29 cellular contexts compared by ENCODE assay signal in genomic region chr1:197954718-197955418, GRCh38. TPM values are rescaled to one million over a fixed set of nuclear protein-coding genes. Genes with fewer than 3 reads are reported as not detected.
DNase-seq lines count a peak whose midpoint lies in the region; ATAC-seq and TF ChIP-seq lines count a peak whose summit lies in the region.
"Had no signal": no experiment of that assay in that cellular context is flagged by ENCODE, and none has a peak within 500 bp of the region (broad histone marks: within the 10 kb centered on the region; RNA-seq: fewer than 3 reads in every experiment).

No MANE protein-coding gene starts in this region.

- no peak overlapping the region for H3K27ac ChIP-seq in GM23248
- H3K27ac ChIP-seq: ascending aorta, C4-2B, HL-60, SK-N-MC had no signal

- ATAC-seq in SK-N-SH treated with all-trans-retinoic acid at 6 μM for 48 hours (peak; percentile 27; the same call in 2 of the 3 replicates), left lobe of liver (peak; percentile 70)
- ATAC-seq: activated CD8-positive, alpha-beta T cell treated with anti-CD3 and anti-CD28 coated beads, Interleukin-2, amount 10 ng/mL, durations not matched to agents 7 days and 5 days; GM12878; left ventricle myocardium superior; natural killer cell treated with Interleukin-12 subunit alpha and Interleukin-12 subunit beta and Interleukin-15 and Interleukin-18, amount 100 ng/mL, for 72 hours; sciatic nerve; stimulated activated effector memory CD8-positive, alpha-beta T cell treated with anti-CD3 and anti-CD28 coated beads, Interleukin-12 subunit alpha, Interleukin-12 subunit beta, amount 100 ng/mL, for 72 hours had no signal

- in situ Hi-C loops in GM23248 (cut with MboI) = no loop called here

- peaks cover 17% of the 10 kb centered on the region for H3K4me1 ChIP-seq in GM23248 (ENCODE audit: insufficient read depth)
- H3K4me1 ChIP-seq: ascending aorta had no signal

- peak overlapping the region; percentile 42 for H3K4me2 ChIP-seq in GM23248 (ENCODE audit: unreplicated experiment)

- whole genome bisulfite sequencing in GM23248 (ENCODE audit: low coverage in 1 of 2, low lambda C conversion rate in 2 of 2, missing lambda C conversion rate in 2 of 2), 2 experiments = 56 to 59% methylated on average over 4 of the region's 4 CpGs

- H3K27me3 ChIP-seq in GM23248 (replicated peaks; ENCODE audit: insufficient read depth) = no peaks in the 10 kb centered on the region
- H3K27me3 ChIP-seq: ascending aorta had no signal

- H4K20me1 ChIP-seq in GM23248 (ENCODE audit: insufficient read depth) = no peaks in the 10 kb centered on the region

- DNase-seq in GM23248 (no peak), left lobe of liver (ENCODE audit: low spot score) (no peak), renal cortical epithelial cell (ENCODE audit: low read depth) (peak; percentile 68), dermis blood vessel endothelial cell (no peak), NCI-H2107 (lab: John Stamatoyannopoulos, UW) (no peak)
- DNase-seq in activated CD8-positive, alpha-beta memory T cell treated with anti-CD3 and anti-CD28 coated beads for 24 hours = no peak
- DNase-seq: activated CD4-positive, alpha-beta T cell treated with anti-CD3 and anti-CD28 coated beads for 36 hours; activated CD8-positive, alpha-beta T cell treated with anti-CD3 and anti-CD28 coated beads, Interleukin-2, amount 10 ng/mL, durations not matched to agents 7 days and 5 days; activated effector memory CD4-positive, alpha-beta T cell treated with anti-CD3 and anti-CD28 coated beads, Interleukin-2, amount 50 U/mL, for 16 hours; activated naive CD8-positive, alpha-beta T cell treated with anti-CD3 and anti-CD28 coated beads for 36 hours; activated T-cell treated with anti-CD3 and anti-CD28 coated beads for 4 hours; caudate nucleus; left ventricle myocardium superior; NCI-H1105 treated with DMSO at 0.1 percent for 48 hours; NCI-H2029 treated with DMSO at 0.1 percent for 48 hours; NCI-H2227 treated with DMSO at 0.1 percent for 48 hours; OCI-M1; stimulated activated CD4-positive, alpha-beta T cell treated with anti-CD3 and anti-CD28 coated beads, Interleukin-4, amount 100 ng/mL, for 24 hours; trophoblast cell had no signal

- H3K36me3 ChIP-seq in GM23248 (ENCODE audit: low read depth) = no peaks in the 10 kb centered on the region
- H3K36me3 ChIP-seq: ascending aorta had no signal

- no peaks in the 10 kb centered on the region for H3K79me2 ChIP-seq in GM23248 (ENCODE audit: insufficient read depth)

- H2AFZ ChIP-seq in GM23248 = peak overlapping the region; percentile 19; the same call in 1 of the 2 replicates

- H3F3A ChIP-seq in GM23248 (ENCODE audit: insufficient read depth) = no peaks in the 10 kb centered on the region

- H3K4me3 ChIP-seq in GM23248 = no peak overlapping the region
- H3K4me3 ChIP-seq: ascending aorta, GM12878, SK-N-MC had no signal

- no peak overlapping the region for H3K9ac ChIP-seq in GM23248

- H3K9me2 ChIP-seq in GM23248 (ENCODE audit: insufficient read depth) = no peaks in the 10 kb centered on the region

- H3K9me3 ChIP-seq in GM23248 (ENCODE audit: low read depth) = no peaks in the 10 kb centered on the region
- H3K9me3 ChIP-seq: ascending aorta had no signal

TF ChIP-seq in SK-N-SH treated with all-trans-retinoic acid at 6 μM for 48 hours, 23 proteins besides CTCF, POLR2A, EP300 and RAD21:
- TF ChIP-seq RARB (CRISPR knock-in tag; IDR thresholded peaks at IDR 0.05) (no peak), BACH2 (CRISPR knock-in tag; IDR thresholded peaks at IDR 0.05; ENCODE audit: borderline replicate concordance) (no peak), ZNF70 (CRISPR knock-in tag; IDR thresholded peaks at IDR 0.05) (no peak), PPARA (CRISPR knock-in tag; IDR thresholded peaks at IDR 0.05; ENCODE audit: borderline replicate concordance) (no peak), OSR1 (CRISPR knock-in tag; IDR thresholded peaks at IDR 0.05) (no peak), ESRRG (CRISPR knock-in tag; IDR thresholded peaks at IDR 0.05) (no peak), CREB5 (CRISPR knock-in tag; IDR thresholded peaks at IDR 0.05; ENCODE audit: low read depth) (no peak), GLIS3 (CRISPR knock-in tag; IDR thresholded peaks at IDR 0.05) (no peak), ZNF8 (CRISPR knock-in tag; IDR thresholded peaks at IDR 0.05) (no peak), ISL1 (CRISPR knock-in tag; IDR thresholded peaks at IDR 0.05) (no peak)
TF ChIP-seq in SK-N-SH treated with all-trans-retinoic acid at 6 μM for 48 hours: peak in this region for 0.

RNA-seq across cellular contexts. Expression of gene LHX9, which starts 37.7 kb away (rescaled TPM):
- total RNA-seq in GM23248 (2014; rRNA removed; shearing (Covaris generic)) = 0.13 and 0.43 TPM in 2 replicates
- polyA plus RNA-seq in GM23248 (2016; fragmentation: Nextera tagmentation; extraction: Ambion mirVana) = 1.3 and 1.5 TPM in 2 replicates
- 0.23 TPM for total RNA-seq in left lobe of liver
- under 0.01 TPM in 1 of 2 replicates, not detected in the other for total RNA-seq in renal cortical epithelial cell
- total RNA-seq in dermis blood vessel endothelial cell = not detected in 2 replicates
- total RNA-seq: activated CD4-positive, alpha-beta T cell treated with anti-CD3 and anti-CD28 coated beads for 36 hours; activated CD8-positive, alpha-beta T cell treated with anti-CD3 and anti-CD28 coated beads, Interleukin-2, amount 10 ng/mL, durations not matched to agents 7 days and 5 days; activated naive CD8-positive, alpha-beta T cell treated with anti-CD3 and anti-CD28 coated beads for 36 hours; ascending aorta; GM12878; subcutaneous adipose tissue had no signal
- polyA plus RNA-seq: GM12878 had no signal

RNA-seq across cellular contexts. Expression of gene C1orf53, which starts 52.4 kb away (rescaled TPM):
- total RNA-seq in GM23248 (2014; rRNA removed; shearing (Covaris generic)) = 17.3 and 90.2 TPM in 2 replicates
- polyA plus RNA-seq in GM23248 (2016; fragmentation: Nextera tagmentation; extraction: Ambion mirVana) = 39.8 and 41.9 TPM in 2 replicates
- total RNA-seq in left lobe of liver (7.0 TPM), renal cortical epithelial cell (3.6 and 6.2 TPM in 2 replicates), dermis blood vessel endothelial cell (2.0 and 2.7 TPM in 2 replicates)
- total RNA-seq: ascending aorta had no signal
